In genomic region chr18:10265560-10266235, GRCh38 we compare ENCODE assay signal across 21 cellular contexts.
DNase-seq lines count a peak whose midpoint lies in the region; ATAC-seq, FAIRE-seq and TF ChIP-seq lines count a peak whose summit lies in the region.
"Had no signal": no experiment of that assay in that cellular context is flagged by ENCODE, and none has a peak within 500 bp of the region (broad histone marks: within the 10 kb centered on the region; RNA-seq: fewer than 3 reads in every experiment).

No MANE protein-coding gene starts in this region.

- H3K36me3 ChIP-seq in K562 (ENCODE audit: control insufficient read depth, insufficient read depth, low read length) = no peaks in the 10 kb centered on the region
- H3K36me3 ChIP-seq: neutrophil, right atrium auricular region, tibial artery had no signal

- peaks cover 8 to 32% of the 10 kb centered on the region in 2 experiments; a peak in 3 of 5 replicates for H3K27me3 ChIP-seq in K562 (ENCODE audit: control insufficient read depth in 2 of 2, insufficient read depth in 2 of 2, low read length in 2 of 2)
- H3K27me3 ChIP-seq: neutrophil, right atrium auricular region, tibial artery had no signal

- peaks cover 32 to 63% of the 10 kb centered on the region in 2 donors for H3K4me1 Mint-ChIP-seq in stimulated activated naive B cell treated with anti-CD40 and anti-IgM and Interleukin-4, amounts not matched to agents 10 μg/mL and 1 μg/mL and 100 μg/mL, for 72 hours
- H3K4me1 Mint-ChIP-seq: central memory CD8-positive, alpha-beta T cell had no signal

- H3K36me3 Mint-ChIP-seq in stimulated activated naive B cell treated with anti-CD40 and anti-IgM and Interleukin-4, amounts not matched to agents 10 μg/mL and 1 μg/mL and 100 μg/mL, for 72 hours = no peaks in the 10 kb centered on the region
- H3K36me3 Mint-ChIP-seq: stimulated activated memory B cell treated with anti-CD40 and anti-IgM and Interleukin-4, amounts not matched to agents 10 μg/mL and 1 μg/mL and 100 μg/mL, for 72 hours had no signal

- H3K27me3 Mint-ChIP-seq in stimulated activated naive B cell treated with anti-CD40 and anti-IgM and Interleukin-4, amounts not matched to agents 10 μg/mL and 1 μg/mL and 100 μg/mL, for 72 hours = no peaks in the 10 kb centered on the region

- no peak for TF ChIP-seq CTCF in K562 (IDR thresholded peaks at IDR 0.05 in 2 of 3, conservative IDR thresholded peaks at IDR 0.05 in 1 of 3; ENCODE audit: insufficient read depth in 2 of 3, low read depth in 1 of 3, low read length in 3 of 3)

- CTCF ChIA-PET in K562 (lab: Yijun Ruan, JAX; ENCODE audit: low intra/inter-chr PET ratio) = no interaction called here

- no peak overlapping the region for H3K9ac ChIP-seq in K562 (ENCODE audit: insufficient read depth in 1 of 2, low read depth in 2 of 2, low read length in 2 of 2)

- POLR2A ChIA-PET in K562 (lab: Yijun Ruan, JAX) = interaction anchor here (0.7 kb wide), 1 partner anchor 275 kb away, joined by 3 read pairs; no protein-coding TSS in a partner anchor

- no peak overlapping the region for H3K4me2 ChIP-seq in K562 (ENCODE audit: insufficient read depth, low read length)

- no peak for DNase-seq in GM12891 (ENCODE audit: insufficient read length, low spot score)
- peak; percentile 39 for DNase-seq in NOMO-1 treated with dmso at 0.1 percent for 144 hours (lab: John Stamatoyannopoulos, UW; ENCODE audit: unreplicated experiment)
- DNase-seq in K562 (ENCODE audit: extremely low read depth in 1 of 4, low spot score in 3 of 4) = no peak
- DNase-seq in stimulated activated naive B cell treated with anti-CD40 and anti-IgM and Interleukin-4, amounts not matched to agents 10 μg/mL and 1 μg/mL and 100 μg/mL, for 72 hours = no peak
- DNase-seq in midbrain (lab: John Stamatoyannopoulos, UW) = no peak
- no peak for DNase-seq in stimulated activated CD4-positive, alpha-beta T cell treated with anti-CD3 and anti-CD28 coated beads, Interleukin-2, amount 100 ng/mL, for 48 hours
- DNase-seq: activated naive CD4-positive, alpha-beta T cell treated with Interleukin-2 at 50 U/mL for 16 hours; activated T-cell treated with anti-CD3 and anti-CD28 coated beads for 4 hours; amygdala; COR-L47; NCI-H187 treated with DMSO at 0.1 percent for 48 hours; RPMI8226; tibial artery had no signal

- no peaks in the 10 kb centered on the region for H3K9me3 ChIP-seq in K562 (replicated peaks; ENCODE audit: control insufficient read depth, insufficient read depth, low read depth, low read length)
- H3K9me3 ChIP-seq: neutrophil, right atrium auricular region, tibial artery had no signal

- TF ChIP-seq RAD21 in K562 (CRISPR knock-in tag; conservative IDR thresholded peaks at IDR 0.05 in 1 of 2, IDR thresholded peaks at IDR 0.05 in 1 of 2) = no peak

- intact Hi-C loops in K562 (cut with micrococcal nuclease) = no loop called here

- H2AFZ ChIP-seq in K562 (ENCODE audit: low read depth, low read length) = no peak overlapping the region

- no peak for TF ChIP-seq EP300 in K562 (IDR thresholded peaks at IDR 0.05; ENCODE audit: low read length)

- TF ChIP-seq POLR2A in GM12891 (IDR thresholded peaks at IDR 0.05; ENCODE audit: low read depth, low read length) (no peak), K562 (conservative IDR thresholded peaks at IDR 0.05) (no peak)

- no peak overlapping the region for H3K27ac Mint-ChIP-seq in stimulated activated naive B cell treated with anti-CD40 and anti-IgM and Interleukin-4, amounts not matched to agents 10 μg/mL and 1 μg/mL and 100 μg/mL, for 72 hours
- H3K27ac Mint-ChIP-seq: stimulated activated memory B cell treated with anti-CD40 and anti-IgM and Interleukin-4, amounts not matched to agents 10 μg/mL and 1 μg/mL and 100 μg/mL, for 72 hours had no signal

- in situ Hi-C loops in K562 (cut with MboI) = no loop called here

- no peaks in the 10 kb centered on the region for H3K4me1 ChIP-seq in K562 (replicated peaks in 1 of 2; ENCODE audit: control insufficient read depth in 2 of 2, insufficient read depth in 2 of 2, low read length in 2 of 2)

- H3K4me3 Mint-ChIP-seq in stimulated activated naive B cell treated with anti-CD40 and anti-IgM and Interleukin-4, amounts not matched to agents 10 μg/mL and 1 μg/mL and 100 μg/mL, for 72 hours = no peak overlapping the region
- H3K4me3 Mint-ChIP-seq: central memory CD8-positive, alpha-beta T cell; stimulated activated memory B cell treated with anti-CD40 and anti-IgM and Interleukin-4, amounts not matched to agents 10 μg/mL and 1 μg/mL and 100 μg/mL, for 72 hours had no signal

- H3K9me1 ChIP-seq in K562 (ENCODE audit: control insufficient read depth, insufficient read depth, low read length) = no peaks in the 10 kb centered on the region

- no peak overlapping the region for H3K27ac ChIP-seq in K562 (ENCODE audit: extremely low read depth, low read depth, low read length)
- H3K27ac ChIP-seq: neutrophil, right atrium auricular region, tibial artery, VCaP had no signal

- no peak overlapping the region for H3K4me3 ChIP-seq in K562
- H3K4me3 ChIP-seq: right atrium auricular region, tibial artery had no signal

- no peaks in the 10 kb centered on the region for H3K9me3 Mint-ChIP-seq in stimulated activated naive B cell treated with anti-CD40 and anti-IgM and Interleukin-4, amounts not matched to agents 10 μg/mL and 1 μg/mL and 100 μg/mL, for 72 hours
- H3K9me3 Mint-ChIP-seq: central memory CD8-positive, alpha-beta T cell; stimulated activated memory B cell treated with anti-CD40 and anti-IgM and Interleukin-4, amounts not matched to agents 10 μg/mL and 1 μg/mL and 100 μg/mL, for 72 hours had no signal

- no peaks in the 10 kb centered on the region for H3K79me2 ChIP-seq in K562 (ENCODE audit: control insufficient read depth, insufficient read depth, low read length)

- WGBS in K562 (ENCODE audit: insufficient coverage, low coverage, missing lambda C conversion rate) = 5% methylated on average over 6 of the region's 6 CpGs

- FAIRE-seq in GM12891 (lab: Jason Lieb, UNC) (no peak), K562 (lab: Jason Lieb, UNC) (peak; percentile 35)
- FAIRE-seq: H54 had no signal

- H4K20me1 ChIP-seq in K562 (replicated peaks; ENCODE audit: control insufficient read depth, insufficient read depth, low read length) = no peaks in the 10 kb centered on the region

- BruUV-seq in K562 (replicated peaks; lab: Mats Ljungman, UMichigan) = no TSS peak

- ATAC-seq in K562 = no peak
- peak; percentile 42 to 47 for ATAC-seq in stimulated activated naive B cell treated with anti-CD40 and anti-IgM and Interleukin-4, amounts not matched to agents 10 μg/mL and 1 μg/mL and 100 μg/mL, for 72 hours (replicated peaks)
- ATAC-seq in GM18498 (IDR thresholded peaks at IDR 0.05; ENCODE audit: unreplicated experiment) = no peak
- ATAC-seq: esophagus mucosa; stimulated activated memory B cell treated with anti-CD40 and anti-IgM and Interleukin-4, amounts not matched to agents 10 μg/mL and 1 μg/mL and 100 μg/mL, for 72 hours had no signal

TF ChIP-seq in GM12891, 5 proteins besides CTCF, POLR2A, EP300 and RAD21:
- TF ChIP-seq TAF1 (IDR thresholded peaks at IDR 0.05; ENCODE audit: low read depth, low read length) (no peak), SPI1 (IDR thresholded peaks at IDR 0.05; ENCODE audit: low read depth, low read length) (peak; percentile 36)
TF ChIP-seq in GM12891: peak in this region for 1.

TF ChIP-seq in K562, 482 proteins besides CTCF, POLR2A, EP300 and RAD21 (continues in another document):
- TF ChIP-seq ZMIZ1 (IDR thresholded peaks at IDR 0.05; ENCODE audit: low read depth in 2 of 2, low read length in 2 of 2) = no peak
- TF ChIP-seq CTCFL (IDR thresholded peaks at IDR 0.05; ENCODE audit: borderline replicate concordance, insufficient read depth, low read depth, low read length, poor library complexity, severe bottlenecking) = no peak
- no peak for TF ChIP-seq TCFL5 (CRISPR knock-in tag; conservative IDR thresholded peaks at IDR 0.05)
- TF ChIP-seq RBFOX2 (IDR thresholded peaks at IDR 0.05; ENCODE audit: low read depth, low read length) = no peak
- TF ChIP-seq ZKSCAN3 (CRISPR knock-in tag; IDR thresholded peaks at IDR 0.05) = no peak
- TF ChIP-seq CBX2 (IDR thresholded peaks at IDR 0.05; ENCODE audit: insufficient read depth, low read length, poor library complexity, severe bottlenecking) = no peak
- no peak for TF ChIP-seq MAFG (tag; conservative IDR thresholded peaks at IDR 0.05)

Comparison
In these comparisons a context has a peak if more than half of its experiments do, and no peak if none do; other contexts are left out.
1. ATAC-seq: peak in stimulated activated naive B cell treated with anti-CD40 and anti-IgM and Interleukin-4, amounts not matched to agents 10 μg/mL and 1 μg/mL and 100 μg/mL, for 72 hours (2 of 2); none in K562 (single experiment) and GM18498 (single experiment).